In the genomic region with DNA sequence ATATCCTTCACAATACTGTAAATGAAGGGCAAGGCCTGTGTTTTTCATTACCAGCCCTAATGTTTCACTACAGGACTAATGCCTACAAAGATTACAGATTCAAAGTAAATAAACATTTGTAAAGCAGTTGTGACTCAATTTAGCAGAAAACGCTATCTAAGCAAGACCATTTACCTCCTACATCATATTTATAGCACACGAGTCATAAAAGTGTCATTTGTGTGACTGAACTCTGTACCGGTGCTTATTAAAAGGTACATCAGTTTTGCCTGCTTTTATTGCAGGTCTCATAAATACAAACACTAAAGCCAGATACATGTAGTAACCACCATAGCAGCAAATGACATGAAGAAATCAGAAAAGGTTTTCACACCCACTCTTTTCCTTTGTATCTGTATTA, we compare ENCODE assay signal across 17 cellular contexts.
"Had no signal": no experiment of that assay in that cellular context is flagged by ENCODE, and none has a peak within 500 bp of the region (broad histone marks: within the 10 kb centered on the region; RNA-seq: fewer than 3 reads in every experiment).

No MANE protein-coding gene starts in this region.

- H3K27me3 ChIP-seq: heart left ventricle had no signal

- ATAC-seq: activated CD8-positive, alpha-beta T cell treated with anti-CD3 and anti-CD28 coated beads, Interleukin-2, amount 10 ng/mL, durations not matched to agents 7 days and 5 days; heart left ventricle; left cardiac atrium; stimulated activated naive CD8-positive, alpha-beta T cell treated with anti-CD3 and anti-CD28 coated beads, Interleukin-15, Interleukin-2, amounts not matched to agents 100 U/mL and 50 U/mL, for 24 hours; WTC11 had no signal

- H3K4me3 ChIP-seq: heart left ventricle, lung had no signal

- H3K27ac ChIP-seq: heart left ventricle had no signal

- DNase-seq: activated CD4-positive, alpha-beta T cell treated with anti-CD3 and anti-CD28 coated beads for 48 hours; activated CD8-positive, alpha-beta memory T cell treated with anti-CD3 and anti-CD28 coated beads, Interleukin-2, amount 50 U/mL, for 4 hours; activated CD8-positive, alpha-beta T cell treated with anti-CD3 and anti-CD28 coated beads, Interleukin-2, amount 10 ng/mL, durations not matched to agents 7 days and 5 days; activated gamma-delta T cell treated with Interleukin-2 at 50 U/mL for 16 hours; activated T-cell treated with anti-CD3 and anti-CD28 coated beads, Interleukin-2, amount 50 U/mL, for 72 hours; amygdala; cortex of kidney; effector CD8-positive, alpha-beta T cell; heart left ventricle; left cardiac atrium; naive B cell; stimulated activated CD4-positive, alpha-beta T cell treated with anti-CD3 and anti-CD28 coated beads, Interleukin-4, amount 100 ng/mL, for 24 hours; stimulated activated CD8-positive, alpha-beta memory T cell treated with anti-CD3 and anti-CD28 coated beads, Interleukin-4, amount 100 ng/mL, for 48 hours; stimulated activated naive CD8-positive, alpha-beta T cell treated with anti-CD3 and anti-CD28 coated beads, Interleukin-15, Interleukin-2, amounts not matched to agents 100 U/mL and 50 U/mL, for 24 hours; trophoblast cell had no signal

- H3K9me3 ChIP-seq: heart left ventricle had no signal
